ENCODE assay signal across 9 cellular contexts in genomic region chr3:42031808-42032475, GRCh38. TPM values are rescaled to one million over a fixed set of nuclear protein-coding genes. Genes with fewer than 3 reads are reported as not detected.
DNase-seq lines count a peak whose midpoint lies in the region; ATAC-seq, FAIRE-seq and TF ChIP-seq lines count a peak whose summit lies in the region.
"Had no signal": no experiment of that assay in that cellular context is flagged by ENCODE, and none has a peak within 500 bp of the region (broad histone marks: within the 10 kb centered on the region; RNA-seq: fewer than 3 reads in every experiment).

No MANE protein-coding gene starts in this region.

- H3K27ac ChIP-seq in esophagus muscularis mucosa (replicated peaks in 1 of 4) (peak overlapping the region; percentile 65 to 86 (median 83)), suprapubic skin (no peak overlapping the region)

- H3K4me1 ChIP-seq in esophagus muscularis mucosa, result peaks cover 71 to 78% (median 74%) of the 10 kb centered on the region in 4 donors
- H3K4me1 ChIP-seq in suprapubic skin, result peaks cover 53% of the 10 kb centered on the region

- DNase-seq in AG10803 (ENCODE audit: low read depth) (peak; percentile 74), RPMI7951 (ENCODE audit: low read depth) (peak; percentile 25), esophagus muscularis mucosa (ENCODE audit: extremely low spot score) (peak; percentile 74), neural crest cell (ENCODE audit: low read depth, low spot score) (no peak), suprapubic skin (ENCODE audit: low spot score in 2 of 2) (no peak), NCI-H128 (lab: John Stamatoyannopoulos, UW; ENCODE audit: unreplicated experiment) (no peak), H54 (ENCODE audit: insufficient read length, low spot score) (no peak)

- WGBS in esophagus muscularis mucosa, result 41% methylated on average over 8 of the region's 8 CpGs
- WGBS in suprapubic skin, result 36% methylated on average over 8 of the region's 8 CpGs

- H3K36me3 ChIP-seq in esophagus muscularis mucosa, result peaks cover 0 to 14% (median 7%) of the 10 kb centered on the region in 4 donors
- no peaks in the 10 kb centered on the region for H3K36me3 ChIP-seq in suprapubic skin

- no peak for FAIRE-seq in H54 (lab: Jason Lieb, UNC)

- no peaks in the 10 kb centered on the region for H3K27me3 Mint-ChIP-seq in neural crest cell (ENCODE audit: low read depth)

- intact Hi-C loops in esophagus muscularis mucosa (cut with DNase I), result no loop called here

- H3K27me3 ChIP-seq in esophagus muscularis mucosa (no peaks in the 10 kb centered on the region), suprapubic skin (no peaks in the 10 kb centered on the region)

- TF ChIP-seq CTCF in AG10803 (conservative IDR thresholded peaks at IDR 0.05; ENCODE audit: low read length), result 0 out of 2 replicates have a peak, but pooled peaks have one; percentile 4
- TF ChIP-seq CTCF in esophagus muscularis mucosa (IDR thresholded peaks at IDR 0.05), result no peak
- no peak for TF ChIP-seq CTCF in neural crest cell (conservative IDR thresholded peaks at IDR 0.05)
- TF ChIP-seq CTCF in suprapubic skin (IDR thresholded peaks at IDR 0.05), result no peak

- H3K4me1 Mint-ChIP-seq in neural crest cell, result peaks cover 72% of the 10 kb centered on the region

- H3K27ac Mint-ChIP-seq in neural crest cell (ENCODE audit: unreplicated experiment), result peak overlapping the region; percentile 87
- H3K27ac Mint-ChIP-seq: T-helper 1 cell treated with Interleukin-12 subunit alpha and Interleukin-12 subunit beta and Interleukin-4 antibody, amounts not matched to agents 30 μg/mL and 1 μg/mL, for 36 hours had no signal

- no peak for ATAC-seq in HG03354 (IDR thresholded peaks at IDR 0.05; ENCODE audit: poor library complexity, severe bottlenecking, unreplicated experiment)

- H3K9me3 ChIP-seq in esophagus muscularis mucosa (no peaks in the 10 kb centered on the region), suprapubic skin (no peaks in the 10 kb centered on the region)

- no peak for TF ChIP-seq POLR2A in esophagus muscularis mucosa (IDR thresholded peaks at IDR 0.05; ENCODE audit: low read depth)
- TF ChIP-seq POLR2A in suprapubic skin (IDR thresholded peaks at IDR 0.05), result no peak
- TF ChIP-seq POLR2A in H54 (IDR thresholded peaks at IDR 0.05; ENCODE audit: low read depth, low read length), result no peak

- TF ChIP-seq EP300 in esophagus muscularis mucosa (IDR thresholded peaks at IDR 0.05) (no peak), suprapubic skin (IDR thresholded peaks at IDR 0.05) (no peak)

- H3K4me3 ChIP-seq in AG10803 (ENCODE audit: low read length) (peak overlapping the region; percentile 39), esophagus muscularis mucosa (no peak overlapping the region), suprapubic skin (no peak overlapping the region)

- H3K4me3 Mint-ChIP-seq in neural crest cell, result peak overlapping the region; percentile 65
- H3K4me3 Mint-ChIP-seq: T-helper 1 cell treated with Interleukin-12 subunit alpha and Interleukin-12 subunit beta and Interleukin-4 antibody, amounts not matched to agents 30 μg/mL and 1 μg/mL, for 36 hours had no signal

- peaks cover 18% of the 10 kb centered on the region for H3K36me3 Mint-ChIP-seq in neural crest cell (ENCODE audit: low read depth)

- H3K9me3 Mint-ChIP-seq in neural crest cell, result peaks cover 4% of the 10 kb centered on the region

RNA-seq across cellular contexts. Expression of gene TRAK1, which starts 59.2 kb away (rescaled TPM):
- total RNA-seq in RPMI7951 (2014; rRNA removed; shearing (Covaris generic)), result 15.4 and 16.5 TPM in 2 replicates
- 10 to 100 TPM; 45.7 to 74.8 (median 57.7) TPM for total RNA-seq in esophagus muscularis mucosa
- 41.0 and 42.6 TPM in 2 replicates for total RNA-seq in neural crest cell
- total RNA-seq in suprapubic skin, result 100 to 1,000 TPM in 1 of 4 donors, 10 to 100 TPM in 3; 78.3 to 214 (median 86.4) TPM

Comparison
In these comparisons a context has a peak if more than half of its experiments do, and no peak if none do; other contexts are left out.
1. DNase-seq: peak in AG10803 (single experiment), RPMI7951 (single experiment) and esophagus muscularis mucosa (single experiment); none in neural crest cell (single experiment), suprapubic skin (0 of 2), NCI-H128 (single experiment) and H54 (single experiment).